8 cellular contexts compared by ENCODE assay signal in genomic region chr9:96854877-96855273, GRCh38. TPM values are rescaled to one million over a fixed set of nuclear protein-coding genes. Genes with fewer than 3 reads are reported as not detected.
DNase-seq lines count a peak whose midpoint lies in the region; ATAC-seq and TF ChIP-seq lines count a peak whose summit lies in the region.

No MANE protein-coding gene starts in this region.

- no peak for TF ChIP-seq POLR2A in Peyer's patch (IDR thresholded peaks at IDR 0.05)

- H3K4me3 ChIP-seq in GM08714 (ENCODE audit: low read length), result peak overlapping the region; percentile 83
- H3K4me3 ChIP-seq in Peyer's patch, result peak overlapping the region; percentile 81 to 94 (median 86)
- peak overlapping the region; percentile 79 for H3K4me3 ChIP-seq in fibroblast of villous mesenchyme (ENCODE audit: low read depth, low read length)
- peak overlapping the region; percentile 81 for H3K4me3 ChIP-seq in psoas muscle

- ATAC-seq in psoas muscle (no peak), HG03354 (IDR thresholded peaks at IDR 0.05; ENCODE audit: poor library complexity, severe bottlenecking, unreplicated experiment) (no peak)

- peaks cover 0 to 26% (median 6%) of the 10 kb centered on the region in 4 donors for H3K4me1 ChIP-seq in Peyer's patch
- peaks cover 12% of the 10 kb centered on the region for H3K4me1 ChIP-seq in psoas muscle

- TF ChIP-seq CTCF in Peyer's patch (IDR thresholded peaks at IDR 0.05) (no peak), fibroblast of villous mesenchyme (IDR thresholded peaks at IDR 0.05; ENCODE audit: insufficient read depth, low read depth, low read length) (no peak), psoas muscle (IDR thresholded peaks at IDR 0.05) (no peak)

- no peaks in the 10 kb centered on the region for H3K27me3 ChIP-seq in Peyer's patch
- H3K27me3 ChIP-seq in psoas muscle (ENCODE audit: insufficient read depth in 3 of 3, low read length in 2 of 3), result no peaks in the 10 kb centered on the region

- intact Hi-C loops in psoas muscle (cut with DNase I) (loop anchor here (5.0 to 10.0 kb wide), 6 partner anchors 78 to 740 kb away; partner anchors contain the start of genes CTSV (in 1 of the 2) and ZNF510 (in 1 of the 2)), posterior cingulate gyrus (cut with DNase I) (loop anchor here (5.0 to 10.0 kb wide), 2 partner anchors 542 to 760 kb away; no protein-coding TSS in a partner anchor)

- WGBS in psoas muscle, 3 donors, result 28 to 30% (median 29%) methylated on average over 10 of the region's 10 CpGs

- peaks cover 0 to 3% (median 0%) of the 10 kb centered on the region in 4 donors for H3K9me3 ChIP-seq in Peyer's patch
- no peaks in the 10 kb centered on the region for H3K9me3 ChIP-seq in psoas muscle

- no peak overlapping the region for H3K27ac ChIP-seq in Peyer's patch
- H3K27ac ChIP-seq in psoas muscle, result no peak overlapping the region

- DNase-seq in Peyer's patch, result no peak
- no peak for DNase-seq in fibroblast of villous mesenchyme (ENCODE audit: low read depth)
- DNase-seq in psoas muscle, result no peak
- DNase-seq in NCI-H1105 (lab: John Stamatoyannopoulos, UW), result no peak
- DNase-seq in posterior cingulate gyrus, result no peak
- no peak for DNase-seq in ecto neural progenitor cell (ENCODE audit: low spot score)

- no peaks in the 10 kb centered on the region for H3K36me3 ChIP-seq in Peyer's patch
- H3K36me3 ChIP-seq in psoas muscle (ENCODE audit: insufficient read depth in 1 of 2, low read depth in 1 of 2), result no peaks in the 10 kb centered on the region

RNA-seq across cellular contexts. Expression of gene ZNF782, which starts 0.6 kb away (rescaled TPM):
- total RNA-seq in Peyer's patch, result 10 to 100 TPM; 13.0 to 24.5 (median 20.2) TPM
- total RNA-seq in fibroblast of villous mesenchyme, result 4.5 and 5.6 TPM in 2 replicates
- total RNA-seq in psoas muscle, result 1 to 10 TPM; 2.8 to 7.0 (median 3.5) TPM
- 1 to 10 TPM in 2 of 3 donors, under 1 TPM in 1; 0.94 to 2.7 (median 2.1) TPM for polyA plus RNA-seq in psoas muscle
